Comparison of ENCODE assay signal across 24 cellular contexts in the genomic region with DNA sequence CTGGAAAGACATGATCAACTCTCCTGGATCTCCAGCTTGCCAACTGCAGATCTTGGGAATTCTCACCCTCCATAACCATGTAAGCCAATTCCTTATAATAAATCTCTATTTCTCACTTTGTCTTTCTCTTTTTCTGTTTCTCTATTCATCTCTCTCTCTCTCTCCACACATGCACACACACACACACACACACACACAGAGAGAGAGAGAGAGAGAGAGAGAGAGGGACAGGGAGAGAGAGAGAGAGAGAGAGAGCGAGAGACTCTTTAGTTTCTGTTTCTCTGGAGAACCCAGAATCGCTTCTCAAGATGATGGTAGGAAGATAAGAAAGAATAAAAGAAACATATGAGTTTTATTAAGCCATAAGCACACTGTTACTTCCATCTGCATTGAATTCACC.
"Had no signal": no experiment of that assay in that cellular context is flagged by ENCODE, and none has a peak within 500 bp of the region (broad histone marks: within the 10 kb centered on the region; RNA-seq: fewer than 3 reads in every experiment).

No MANE protein-coding gene starts in this region.

- ATAC-seq: activated CD4-positive, CD25-positive, alpha-beta regulatory T cell treated with anti-CD3 and anti-CD28 coated beads, Interleukin-2, amount 50 U/mL, for 24 hours; activated CD8-positive, alpha-beta T cell treated with anti-CD3 and anti-CD28 coated beads for 36 hours; Panc1; Right ventricle myocardium inferior had no signal

- DNase-seq: activated CD4-positive, alpha-beta T cell treated with anti-CD3 and anti-CD28 coated beads for 4 hours; activated CD8-positive, alpha-beta memory T cell treated with anti-CD3 and anti-CD28 coated beads, Interleukin-2, amount 50 U/mL, for 4 hours; activated CD8-positive, alpha-beta T cell treated with anti-CD3 and anti-CD28 coated beads for 36 hours; activated effector memory CD4-positive, alpha-beta T cell treated with Interleukin-2 at 50 U/mL for 16 hours; activated naive CD4-positive, alpha-beta T cell; aorta; caudate nucleus; MV-4-11; NCI-H1092 treated with DMSO at 0.1 percent for 48 hours; NCI-H1417 treated with DMSO at 0.1 percent for 48 hours; NCI-H1694; NCI-H2029; NCI-H2107; NCI-H2171 treated with DMSO at 0.1 percent for 48 hours; NCI-H226; NCI-H510A; NCI-H69; RPMI8226 had no signal

- H3K36me3 ChIP-seq: breast epithelium had no signal

- H3K27me3 ChIP-seq: breast epithelium had no signal

- H3K4me1 ChIP-seq: breast epithelium had no signal

- H3K4me3 ChIP-seq: breast epithelium, coronary artery, SK-N-MC had no signal

- H3K27ac ChIP-seq: breast epithelium, coronary artery, SK-N-MC had no signal
